In the genomic region with DNA sequence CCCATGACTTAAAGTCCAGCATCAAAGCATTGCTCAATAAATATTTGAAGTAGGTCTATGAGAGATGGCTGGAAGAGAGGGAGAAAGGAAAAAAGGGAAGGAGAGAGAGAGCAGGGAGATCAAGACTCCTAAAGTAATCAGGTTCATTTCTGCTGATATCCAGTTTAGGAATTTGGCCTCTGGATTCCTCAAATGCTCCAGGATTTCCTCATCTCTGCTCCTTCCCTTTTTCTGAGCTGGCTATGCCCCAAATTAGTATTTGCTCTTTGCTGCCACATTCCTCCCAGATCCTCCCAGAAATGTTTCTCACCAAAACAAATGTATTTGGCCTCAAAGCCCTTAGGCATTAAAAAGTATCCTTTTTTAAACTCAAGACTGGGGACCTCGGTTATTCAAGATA, we compare ENCODE assay signal across 1 cellular context.
TF ChIP-seq lines count a peak whose summit lies in the region.

No MANE protein-coding gene starts in this region.

TF ChIP-seq in GM23338, 12 proteins besides CTCF, POLR2A, EP300 and RAD21 (continued from another document):
- no peak for TF ChIP-seq ZNF462 (CRISPR knock-in tag; IDR thresholded peaks at IDR 0.05)
- TF ChIP-seq STAT1 (IDR thresholded peaks at IDR 0.05; ENCODE audit: unreplicated experiment), result no peak
- TF ChIP-seq JUNB (IDR thresholded peaks at IDR 0.05; ENCODE audit: unreplicated experiment), result no peak
- no peak for TF ChIP-seq ZNF114 (CRISPR knock-in tag; IDR thresholded peaks at IDR 0.05)
